ENCODE assay signal across 12 cellular contexts in the genomic region with DNA sequence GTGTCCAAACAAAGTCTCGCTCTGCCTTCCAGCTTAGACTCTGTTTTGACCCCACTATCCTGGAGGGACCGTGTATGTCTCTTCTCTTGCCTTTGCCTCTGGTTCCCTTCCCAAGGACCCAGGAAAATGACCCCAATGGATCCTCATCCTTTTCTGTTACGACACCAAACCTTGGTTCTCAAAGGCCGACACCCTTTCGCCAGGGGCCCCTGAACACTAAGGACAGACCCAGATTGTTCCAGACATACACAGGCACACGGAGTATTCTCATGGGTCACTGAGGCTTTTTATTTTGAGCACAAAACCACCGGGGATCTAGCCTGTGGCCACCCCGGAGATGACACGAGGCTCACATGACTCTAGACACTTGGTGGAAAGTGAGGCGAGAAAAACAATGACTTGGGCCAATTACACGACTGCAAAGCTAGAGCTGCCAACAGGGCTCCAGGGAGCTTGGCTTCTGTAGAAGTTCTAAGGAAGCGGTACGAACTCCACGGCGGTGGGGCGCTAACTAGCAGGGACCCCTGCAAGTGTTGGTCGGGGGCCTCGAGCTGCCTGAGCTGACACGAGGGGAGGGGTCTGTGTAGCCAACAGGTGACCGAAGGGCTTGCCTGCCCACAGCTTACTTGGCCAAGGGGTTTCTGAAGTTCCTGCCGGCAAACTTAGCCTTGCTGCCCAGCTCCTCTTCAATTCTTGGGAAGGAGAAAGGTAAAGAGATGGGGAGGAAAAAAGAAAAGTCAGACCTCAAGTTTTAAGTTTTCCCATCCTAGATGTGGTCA. TPM values are rescaled to one million over a fixed set of nuclear protein-coding genes. Genes with fewer than 3 reads are reported as not detected.
A peak's percentile ranks its signal among the peaks of the same experiment; 100 is the strongest.
DNase-seq lines count a peak whose midpoint lies in the region; ATAC-seq and TF ChIP-seq lines count a peak whose summit lies in the region.
"Had no signal": no experiment of that assay in that cellular context is flagged by ENCODE, and none has a peak within 500 bp of the region (broad histone marks: within the 10 kb centered on the region; RNA-seq: fewer than 3 reads in every experiment).

No MANE protein-coding gene starts in this region.

- H3K4me3 Mint-ChIP-seq in CD14-positive monocyte, result no peak overlapping the region
- H3K4me3 Mint-ChIP-seq in GM23338, result no peak overlapping the region
- no peak overlapping the region for H3K4me3 Mint-ChIP-seq in activated T-helper 2 cell treated with anti-CD3 and anti-CD28 coated beads, Interferon-gamma antibody, Interleukin-2, Interleukin-4, amounts not matched to agents 10 μg/mL and 5 μg/mL and 100 μg/mL, durations not matched to agents 14 hours and 24 hours and 36 hours (ENCODE audit: low read depth)

- no peaks in the 10 kb centered on the region for H3K9me2 ChIP-seq in GM23338 (ENCODE audit: insufficient read depth)

- H3K27me3 ChIP-seq in GM23338 (ENCODE audit: insufficient read depth), result no peaks in the 10 kb centered on the region
- H3K27me3 ChIP-seq: body of pancreas had no signal

- TF ChIP-seq CTCF in CD14-positive monocyte (IDR thresholded peaks at IDR 0.05), result no peak
- no peak for TF ChIP-seq CTCF in GM23338 (conservative IDR thresholded peaks at IDR 0.05; ENCODE audit: low read depth in 2 of 2)
- TF ChIP-seq CTCF in GM13976 (IDR thresholded peaks at IDR 0.05; ENCODE audit: borderline replicate concordance, control extremely low read depth, extremely low read depth, insufficient read depth, missing control alignments), result no peak

- peaks cover 88% of the 10 kb centered on the region for H3F3A ChIP-seq in GM23338 (replicated peaks; ENCODE audit: low read depth)

- H3K27ac ChIP-seq in GM23338 (ENCODE audit: low read depth), result peak overlapping the region; percentile 85
- H3K27ac ChIP-seq: body of pancreas had no signal

- H3K4me3 ChIP-seq in GM23338, result no peak overlapping the region
- H3K4me3 ChIP-seq: body of pancreas had no signal

- H3K4me1 ChIP-seq in GM23338 (ENCODE audit: insufficient read depth), result peaks cover 5% of the 10 kb centered on the region; the same call in 1 of the 2 replicates

- in situ Hi-C loops in GM13976 (cut with MboI; ENCODE audit: low sequenced_read_pairs, unreplicated experiment), result no loop called here

- no peak overlapping the region for H3K4me2 ChIP-seq in GM23338

- H3K9me3 Mint-ChIP-seq in CD14-positive monocyte (peaks cover 0 to 3% (median 0%) of the 10 kb centered on the region in 7 donors), GM23338 (peaks cover 2% of the 10 kb centered on the region; the same call in 1 of the 3 replicates)
- H3K9me3 Mint-ChIP-seq in activated T-helper 2 cell treated with anti-CD3 and anti-CD28 coated beads, Interferon-gamma antibody, Interleukin-2, Interleukin-4, amounts not matched to agents 10 μg/mL and 5 μg/mL and 100 μg/mL, durations not matched to agents 14 hours and 24 hours and 36 hours, result no peaks in the 10 kb centered on the region
- H3K9me3 Mint-ChIP-seq: CD4-positive, CD25-positive, alpha-beta regulatory T cell had no signal

- H3K36me3 ChIP-seq in GM23338 (ENCODE audit: insufficient read depth), result peaks cover 74% of the 10 kb centered on the region

- H3K79me2 ChIP-seq in GM23338 (replicated peaks; ENCODE audit: insufficient read depth), result 0 out of 2 replicates have a peak, but pooled peaks cover 3% of the 10 kb centered on the region

- H3K27me3 Mint-ChIP-seq in CD14-positive monocyte (ENCODE audit: low read depth in 3 of 3) (no peaks in the 10 kb centered on the region), GM23338 (ENCODE audit: insufficient read depth, low read depth, poor library complexity) (peaks cover 24% of the 10 kb centered on the region)
- no peaks in the 10 kb centered on the region for H3K27me3 Mint-ChIP-seq in activated T-helper 2 cell treated with anti-CD3 and anti-CD28 coated beads, Interferon-gamma antibody, Interleukin-2, Interleukin-4, amounts not matched to agents 10 μg/mL and 5 μg/mL and 100 μg/mL, durations not matched to agents 14 hours and 24 hours and 36 hours (ENCODE audit: low read depth)
- H3K27me3 Mint-ChIP-seq: CD4-positive, CD25-positive, alpha-beta regulatory T cell had no signal

- ATAC-seq in GM23338 (no peak), GM21737 (IDR thresholded peaks at IDR 0.05; ENCODE audit: unreplicated experiment) (no peak)
- ATAC-seq: body of pancreas had no signal

- peaks cover 42% of the 10 kb centered on the region for H4K20me1 ChIP-seq in GM23338 (replicated peaks; ENCODE audit: insufficient read depth)

- intact Hi-C loops in CD14-positive monocyte (cut with micrococcal nuclease), result no loop called here
- intact Hi-C loops in activated T-helper 2 cell treated with anti-CD3 and anti-CD28 coated beads, Interferon-gamma antibody, Interleukin-2, Interleukin-4, amounts not matched to agents 10 μg/mL and 5 μg/mL and 100 μg/mL, durations not matched to agents 14 hours and 24 hours and 36 hours (cut with micrococcal nuclease), result loop anchor here (5.0 kb wide), 1 partner anchor 41 kb away; no protein-coding TSS in a partner anchor

- peaks cover 24% of the 10 kb centered on the region for H3K4me1 Mint-ChIP-seq in CD14-positive monocyte
- peaks cover 31% of the 10 kb centered on the region for H3K4me1 Mint-ChIP-seq in GM23338
- peaks cover 37% of the 10 kb centered on the region for H3K4me1 Mint-ChIP-seq in activated T-helper 2 cell treated with anti-CD3 and anti-CD28 coated beads, Interferon-gamma antibody, Interleukin-2, Interleukin-4, amounts not matched to agents 10 μg/mL and 5 μg/mL and 100 μg/mL, durations not matched to agents 14 hours and 24 hours and 36 hours (ENCODE audit: low read depth)

- DNase-seq in CD14-positive monocyte (ENCODE audit: low spot score) (no peak), GM23338 (ENCODE audit: low spot score) (no peak), myocyte (ENCODE audit: low read depth) (peak; percentile 80), Kasumi-1 (lab: John Stamatoyannopoulos, UW) (no peak), GM13976 (ENCODE audit: low spot score) (no peak)
- DNase-seq in activated T-helper 2 cell treated with anti-CD3 and anti-CD28 coated beads, Interferon-gamma antibody, Interleukin-2, Interleukin-4, amounts not matched to agents 10 μg/mL and 5 μg/mL and 100 μg/mL, durations not matched to agents 14 hours and 24 hours and 36 hours (ENCODE audit: low spot score), result no peak
- DNase-seq: body of pancreas; CD4-positive, CD25-positive, alpha-beta regulatory T cell; NCI-H1436; NCI-H526 treated with DMSO at 0.1 percent for 48 hours; SIG-M5 had no signal

- H3K36me3 Mint-ChIP-seq in CD14-positive monocyte, result peaks cover 85 to 94% of the 10 kb centered on the region in 2 donors
- peaks cover 92% of the 10 kb centered on the region for H3K36me3 Mint-ChIP-seq in GM23338 (ENCODE audit: low read depth)
- H3K36me3 Mint-ChIP-seq in activated T-helper 2 cell treated with anti-CD3 and anti-CD28 coated beads, Interferon-gamma antibody, Interleukin-2, Interleukin-4, amounts not matched to agents 10 μg/mL and 5 μg/mL and 100 μg/mL, durations not matched to agents 14 hours and 24 hours and 36 hours (ENCODE audit: low read depth), result peaks cover 95% of the 10 kb centered on the region

- H3K27ac Mint-ChIP-seq in CD14-positive monocyte, result peak overlapping the region in 6 of 7 donors; percentile 27 to 82 (median 66)
- H3K27ac Mint-ChIP-seq in GM23338, result peak overlapping the region; percentile 71; the same call in 1 of the 2 replicates
- peak overlapping the region; percentile 42 for H3K27ac Mint-ChIP-seq in activated T-helper 2 cell treated with anti-CD3 and anti-CD28 coated beads, Interferon-gamma antibody, Interleukin-2, Interleukin-4, amounts not matched to agents 10 μg/mL and 5 μg/mL and 100 μg/mL, durations not matched to agents 14 hours and 24 hours and 36 hours

- no peak overlapping the region for H2AFZ ChIP-seq in GM23338

TF ChIP-seq in GM23338, 12 proteins besides CTCF, POLR2A, EP300 and RAD21 (continues in another document):
- no peak for TF ChIP-seq CREB1 (CRISPR knock-in tag; IDR thresholded peaks at IDR 0.05; ENCODE audit: low read depth)
- TF ChIP-seq POLR2AphosphoS5 (IDR thresholded peaks at IDR 0.05; ENCODE audit: low read depth), result no peak
- no peak for TF ChIP-seq EZH2phosphoT487 (IDR thresholded peaks at IDR 0.05; ENCODE audit: unreplicated experiment)
- no peak for TF ChIP-seq NANOG (IDR thresholded peaks at IDR 0.05; ENCODE audit: borderline replicate concordance)
- TF ChIP-seq JUNB (IDR thresholded peaks at IDR 0.05; ENCODE audit: unreplicated experiment), result no peak
- no peak for TF ChIP-seq ZNF114 (CRISPR knock-in tag; IDR thresholded peaks at IDR 0.05)
- no peak for TF ChIP-seq ZNF331 (CRISPR knock-in tag; IDR thresholded peaks at IDR 0.05; ENCODE audit: low read depth)
- TF ChIP-seq STAT1 (IDR thresholded peaks at IDR 0.05; ENCODE audit: unreplicated experiment), result no peak
- TF ChIP-seq EZH2 (IDR thresholded peaks at IDR 0.05; ENCODE audit: low read depth, unreplicated experiment), result no peak
- TF ChIP-seq, protein P1, sequence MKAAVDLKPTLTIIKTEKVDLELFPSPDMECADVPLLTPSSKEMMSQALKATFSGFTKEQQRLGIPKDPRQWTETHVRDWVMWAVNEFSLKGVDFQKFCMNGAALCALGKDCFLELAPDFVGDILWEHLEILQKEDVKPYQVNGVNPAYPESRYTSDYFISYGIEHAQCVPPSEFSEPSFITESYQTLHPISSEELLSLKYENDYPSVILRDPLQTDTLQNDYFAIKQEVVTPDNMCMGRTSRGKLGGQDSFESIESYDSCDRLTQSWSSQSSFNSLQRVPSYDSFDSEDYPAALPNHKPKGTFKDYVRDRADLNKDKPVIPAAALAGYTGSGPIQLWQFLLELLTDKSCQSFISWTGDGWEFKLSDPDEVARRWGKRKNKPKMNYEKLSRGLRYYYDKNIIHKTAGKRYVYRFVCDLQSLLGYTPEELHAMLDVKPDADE (IDR thresholded peaks at IDR 0.05), result no peak

RNA-seq across cellular contexts. Expression of a gene that starts 17.6 kb away (rescaled TPM):
- polyA plus RNA-seq in CD14-positive monocyte (1,000 to 10,000 TPM; 1,458 to 1,573 TPM), GM23338 (2016; fragmentation: Nextera tagmentation; extraction: Ambion mirVana) (882 and 910 TPM in 2 replicates)
- 1,517 and 1,831 TPM in 2 replicates for total RNA-seq in GM23338 (2014; rRNA removed; shearing (Covaris generic))
- 3,630 and 3,637 TPM in 2 replicates for total RNA-seq in activated T-helper 2 cell treated with anti-CD3 and anti-CD28 coated beads, Interferon-gamma antibody, Interleukin-2, Interleukin-4, amounts not matched to agents 10 μg/mL and 5 μg/mL and 100 μg/mL, durations not matched to agents 14 hours and 24 hours and 36 hours
- total RNA-seq in myocyte, result 277 and 351 TPM in 2 replicates
- 1,339 TPM for polyA plus RNA-seq in myocyte (2012)

RNA-seq across cellular contexts. Expression of a gene that starts 43.5 kb away (rescaled TPM):
- polyA plus RNA-seq in CD14-positive monocyte (1 to 10 TPM; 1.2 to 3.8 TPM), GM23338 (2016; fragmentation: Nextera tagmentation; extraction: Ambion mirVana) (148 and 166 TPM in 2 replicates)
- total RNA-seq in GM23338 (2014; rRNA removed; shearing (Covaris generic)), result 157 and 170 TPM in 2 replicates
- 139 and 154 TPM in 2 replicates for total RNA-seq in activated T-helper 2 cell treated with anti-CD3 and anti-CD28 coated beads, Interferon-gamma antibody, Interleukin-2, Interleukin-4, amounts not matched to agents 10 μg/mL and 5 μg/mL and 100 μg/mL, durations not matched to agents 14 hours and 24 hours and 36 hours
- 17.4 and 25.2 TPM in 2 replicates for total RNA-seq in myocyte
- polyA plus RNA-seq in myocyte (2012), result 37.4 TPM
